In genomic region chr7:82443801-82444219, GRCh38 we compare ENCODE assay signal across 2 cellular contexts.
TF ChIP-seq lines count a peak whose summit lies in the region.

No MANE protein-coding gene starts in this region.

TF ChIP-seq in IMR-90, 13 proteins besides CTCF, POLR2A, EP300 and RAD21:
- TF ChIP-seq MAFK (IDR thresholded peaks at IDR 0.05; ENCODE audit: low read depth, low read length) = no peak
- TF ChIP-seq MXI1 (IDR thresholded peaks at IDR 0.05; ENCODE audit: borderline replicate concordance, low read depth, low read length) = peak; percentile 54; the same call in 1 of the 2 replicates

TF ChIP-seq in H1, 55 proteins besides CTCF, POLR2A, EP300 and RAD21:
- no peak for TF ChIP-seq GABPA (IDR thresholded peaks at IDR 0.05; ENCODE audit: borderline replicate concordance, insufficient read depth, low read length)
- 0 out of 2 replicates have a peak, but pooled peaks have one; percentile 13 for TF ChIP-seq PHF8 (conservative IDR thresholded peaks at IDR 0.05; ENCODE audit: low read depth, low read length)
- 0 out of 2 replicates have a peak, but pooled peaks have one; percentile 2 for TF ChIP-seq EGR1 (IDR thresholded peaks at IDR 0.05; ENCODE audit: borderline replicate concordance, low read depth, low read length)
TF ChIP-seq in H1: peak in this region for 2.
